In genomic region chrX:49171752-49172279, GRCh38 we compare ENCODE assay signal across 1 cellular context.
TF ChIP-seq lines count a peak whose summit lies in the region.

PLP2 (plus strand) TSS chrX:49171898; CDS start chrX:49172001, 103 bp downstream.

TF ChIP-seq in K562, 482 proteins besides CTCF, POLR2A, EP300 and RAD21 (continued from another document and continues in another):
- TF ChIP-seq E2F6 (IDR thresholded peaks at IDR 0.05; ENCODE audit: borderline replicate concordance in 1 of 2, extremely low read depth in 1 of 2, insufficient read depth in 1 of 2, insufficient read length in 1 of 2, low read depth in 1 of 2, low read length in 1 of 2, poor library complexity in 1 of 2, severe bottlenecking in 1 of 2) (peak; percentile 9 to 53), ETV5 (CRISPR knock-in tag; IDR thresholded peaks at IDR 0.05; ENCODE audit: low read depth) (no peak), ZBTB5 (IDR thresholded peaks at IDR 0.05) (no peak), ARNT (IDR thresholded peaks at IDR 0.05) (no peak), ZBTB33 (CRISPR knock-in tag; IDR thresholded peaks at IDR 0.05) (0 out of 2 replicates have a peak, but pooled peaks have one; percentile 3), ZNF311 (CRISPR knock-in tag; IDR thresholded peaks at IDR 0.05) (no peak), CREM (IDR thresholded peaks at IDR 0.05; ENCODE audit: low read depth) (no peak), ZC3H8 (IDR thresholded peaks at IDR 0.05) (no peak), MGA (IDR thresholded peaks at IDR 0.05) (peak; percentile 28; the same call in 1 of the 2 replicates), NRF1 (conservative IDR thresholded peaks at IDR 0.05 in 1 of 2, IDR thresholded peaks at IDR 0.05 in 1 of 2) (peak; percentile 3 to 45; a peak in 3 of 4 replicates), SIX5 (IDR thresholded peaks at IDR 0.05; ENCODE audit: borderline replicate concordance in 1 of 2, insufficient read depth in 1 of 2, low read depth in 1 of 2, low read length in 2 of 2) (no peak), FOXA3 (CRISPR knock-in tag; conservative IDR thresholded peaks at IDR 0.05 in 1 of 2, IDR thresholded peaks at IDR 0.05 in 1 of 2) (no peak), MAZ (CRISPR knock-in tag; conservative IDR thresholded peaks at IDR 0.05 in 1 of 2, IDR thresholded peaks at IDR 0.05 in 1 of 2) (peak; percentile 22 to 83; a peak in 3 of 4 replicates), NCOA6 (IDR thresholded peaks at IDR 0.05) (no peak), HMG20B (CRISPR knock-in tag; IDR thresholded peaks at IDR 0.05) (no peak), GATAD2B (IDR thresholded peaks at IDR 0.05; ENCODE audit: borderline replicate concordance) (no peak), ARID1B (IDR thresholded peaks at IDR 0.05) (no peak), JUND (IDR thresholded peaks at IDR 0.05; ENCODE audit: borderline replicate concordance, low read depth, low read length) (peak; percentile 41; the same call in 1 of the 2 replicates), JUND (tag; IDR thresholded peaks at IDR 0.05; ENCODE audit: borderline replicate concordance, low read depth, low read length) (no peak), BCLAF1 (IDR thresholded peaks at IDR 0.05; ENCODE audit: borderline replicate concordance in 1 of 2, control insufficient read depth in 1 of 2, low read depth in 2 of 2, low read length in 1 of 2) (no peak), ETV1 (tag; conservative IDR thresholded peaks at IDR 0.05; ENCODE audit: low read depth) (no peak), ZNF280B (CRISPR knock-in tag; IDR thresholded peaks at IDR 0.05) (no peak), MLLT1 (IDR thresholded peaks at IDR 0.05) (peak in 1 of 2 experiments; percentile 27; a peak in 1 of 4 replicates), E4F1 (CRISPR knock-in tag; IDR thresholded peaks at IDR 0.05; ENCODE audit: borderline replicate concordance) (no peak), HOXB6 (CRISPR knock-in tag; IDR thresholded peaks at IDR 0.05; ENCODE audit: borderline replicate concordance) (no peak), POLR3A (IDR thresholded peaks at IDR 0.05; ENCODE audit: borderline replicate concordance, extremely low read depth, insufficient read depth, insufficient read length) (no peak), ILK (tag; IDR thresholded peaks at IDR 0.05; ENCODE audit: borderline replicate concordance, low read depth) (no peak)
